ENCODE assay signal across 22 cellular contexts in genomic region chr7:127706766-127707165, GRCh38. TPM values are rescaled to one million over a fixed set of nuclear protein-coding genes. Genes with fewer than 3 reads are reported as not detected.
DNase-seq lines count a peak whose midpoint lies in the region; ATAC-seq and TF ChIP-seq lines count a peak whose summit lies in the region.
"Had no signal": no experiment of that assay in that cellular context is flagged by ENCODE, and none has a peak within 500 bp of the region (broad histone marks: within the 10 kb centered on the region; RNA-seq: fewer than 3 reads in every experiment).

No MANE protein-coding gene starts in this region.

- peaks cover 22% of the 10 kb centered on the region for H3K79me2 ChIP-seq in smooth muscle cell (ENCODE audit: low read depth)

- H4K20me1 ChIP-seq in smooth muscle cell (ENCODE audit: low read depth): peaks cover 85% of the 10 kb centered on the region

- TF ChIP-seq CTCF in smooth muscle cell (IDR thresholded peaks at IDR 0.05; ENCODE audit: borderline replicate concordance, insufficient read depth, poor library complexity, severe bottlenecking): no peak

- H3K4me1 ChIP-seq in SJSA1 (replicated peaks) (peaks cover 3% of the 10 kb centered on the region; the same call in 1 of the 2 replicates), smooth muscle cell (ENCODE audit: low read depth) (no peaks in the 10 kb centered on the region)
- H3K4me1 ChIP-seq: BLaER1 had no signal

- peaks cover 8% of the 10 kb centered on the region for H3F3A ChIP-seq in smooth muscle cell (ENCODE audit: low read depth)

- no peak overlapping the region for H3K4me3 ChIP-seq in SJSA1
- no peak overlapping the region for H3K4me3 ChIP-seq in smooth muscle cell
- H3K4me3 ChIP-seq: BLaER1 had no signal

- DNase-seq in NCI-H2171 treated with DMSO at 0.1 percent for 48 hours (lab: John Stamatoyannopoulos, UW): peak; percentile 10
- DNase-seq in NCI-H2171 (lab: John Stamatoyannopoulos, UW): no peak
- DNase-seq in SJSA1 (ENCODE audit: low read depth in 1 of 2, low spot score in 2 of 2): no peak
- peak; percentile 14 for DNase-seq in fibroblast of gingiva (ENCODE audit: low read depth)
- DNase-seq in smooth muscle cell (lab: John Stamatoyannopoulos, UW; ENCODE audit: unreplicated experiment): no peak
- DNase-seq in DMS 273 (lab: John Stamatoyannopoulos, UW; ENCODE audit: unreplicated experiment): no peak
- DNase-seq in RKO (ENCODE audit: low spot score): no peak
- DNase-seq: 8988T; CD4-positive, CD25-positive, alpha-beta regulatory T cell; H7; NCI-H1048; NCI-H1417; NCI-H187; NCI-H2081 treated with DMSO at 0.1 percent for 48 hours; NCI-H2227 treated with DMSO at 0.1 percent for 48 hours; NCI-H69; SHP77 had no signal

- peaks cover 4% of the 10 kb centered on the region for H3K9me3 ChIP-seq in SJSA1 (replicated peaks)
- H3K9me3 ChIP-seq in smooth muscle cell (replicated peaks; ENCODE audit: low read depth): peaks cover 13% of the 10 kb centered on the region

- H3K9ac ChIP-seq in smooth muscle cell (ENCODE audit: low read depth): no peak overlapping the region
- H3K9ac ChIP-seq: BLaER1, KMS-11 had no signal

- no peak for ATAC-seq in esophagus mucosa

- H3K36me3 ChIP-seq in SJSA1 (peaks cover 96% of the 10 kb centered on the region), smooth muscle cell (ENCODE audit: low read depth) (peaks cover 58% of the 10 kb centered on the region)

- H3K27me3 ChIP-seq in SJSA1 (replicated peaks) (no peaks in the 10 kb centered on the region), smooth muscle cell (ENCODE audit: low read depth) (no peaks in the 10 kb centered on the region)
- H3K27me3 ChIP-seq: BLaER1 had no signal

- no peak overlapping the region for H2AFZ ChIP-seq in smooth muscle cell (ENCODE audit: low read depth)

- 0 out of 2 replicates have a peak overlapping the region, but pooled peaks have one; percentile 28 for H3K27ac ChIP-seq in SJSA1
- peak overlapping the region; percentile 59 for H3K27ac ChIP-seq in smooth muscle cell (ENCODE audit: low read depth)
- H3K27ac ChIP-seq: BLaER1, HL-60, KMS-11, RWPE1 had no signal

- no peak overlapping the region for H3K4me2 ChIP-seq in smooth muscle cell
- H3K4me2 ChIP-seq: BLaER1, KMS-11 had no signal

RNA-seq across cellular contexts. Expression of gene SND1, which starts 54.8 kb away (rescaled TPM):
- total RNA-seq in SJSA1 (2014; rRNA removed; shearing (Covaris generic)): 163 and 172 TPM in 2 replicates
- total RNA-seq in smooth muscle cell (129 and 187 TPM in 2 replicates), esophagus mucosa (115 TPM)
- 134 and 136 TPM in 2 replicates for polyA plus RNA-seq in smooth muscle cell

Comparison
In these comparisons a context has a peak if more than half of its experiments do, and no peak if none do; other contexts are left out.
1. DNase-seq: peak in NCI-H2171 treated with DMSO at 0.1 percent for 48 hours (single experiment) and fibroblast of gingiva (single experiment); none in NCI-H2171 (single experiment), SJSA1 (0 of 2), smooth muscle cell (single experiment), DMS 273 (single experiment) and RKO (single experiment).